Comparison of ENCODE assay signal across 8 cellular contexts in the genomic region with DNA sequence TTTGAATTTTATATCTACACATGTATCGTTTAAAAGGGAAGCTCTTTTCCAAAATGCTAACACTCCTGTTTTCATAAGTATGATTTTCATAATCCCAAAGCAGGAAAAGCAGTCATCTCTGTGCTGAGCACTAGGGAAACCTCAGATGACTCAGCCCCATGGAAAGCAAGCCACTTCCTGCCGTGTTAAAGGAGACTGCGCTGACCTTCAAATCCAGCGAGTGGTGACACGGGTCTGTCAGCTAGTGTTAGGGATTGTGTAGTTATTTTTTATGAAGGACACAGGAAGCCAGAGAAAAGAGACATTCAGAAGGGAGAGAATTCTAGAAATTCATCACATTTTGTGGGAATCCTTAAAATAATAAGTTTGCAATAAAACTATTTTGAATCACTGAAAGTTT. TPM values are rescaled to one million over a fixed set of nuclear protein-coding genes. Genes with fewer than 3 reads are reported as not detected.
DNase-seq lines count a peak whose midpoint lies in the region; ATAC-seq and TF ChIP-seq lines count a peak whose summit lies in the region.

No MANE protein-coding gene starts in this region.

- H3K27me3 Mint-ChIP-seq in GM23338 (ENCODE audit: insufficient read depth, low read depth, poor library complexity) (peaks cover 2% of the 10 kb centered on the region), natural killer cell (ENCODE audit: low read depth in 2 of 2) (no peaks in the 10 kb centered on the region)

- intact Hi-C loops in natural killer cell (cut with micrococcal nuclease), result no loop called here

- H3F3A ChIP-seq in GM23338 (replicated peaks; ENCODE audit: low read depth), result no peaks in the 10 kb centered on the region

- peak overlapping the region; percentile 35 for H3K27ac Mint-ChIP-seq in GM23338
- H3K27ac Mint-ChIP-seq in natural killer cell, result peak overlapping the region in 1 of 2 donors; percentile 20

- no peaks in the 10 kb centered on the region for H3K9me2 ChIP-seq in GM23338 (ENCODE audit: insufficient read depth)

- H3K4me2 ChIP-seq in GM23338, result no peak overlapping the region

- no peaks in the 10 kb centered on the region for H3K36me3 ChIP-seq in GM23338 (ENCODE audit: insufficient read depth)

- no peak overlapping the region for H3K4me3 ChIP-seq in GM23338

- H3K27ac ChIP-seq in GM23338 (ENCODE audit: low read depth), result no peak overlapping the region

- H3K9me3 Mint-ChIP-seq in GM23338, result peaks cover 3% of the 10 kb centered on the region; the same call in 2 of the 3 replicates
- H3K9me3 Mint-ChIP-seq in natural killer cell, result no peaks in the 10 kb centered on the region

- TF ChIP-seq CTCF in GM23338 (conservative IDR thresholded peaks at IDR 0.05; ENCODE audit: low read depth in 2 of 2) (no peak), natural killer cell (IDR thresholded peaks at IDR 0.05) (no peak)

- H3K4me1 Mint-ChIP-seq in GM23338 (no peaks in the 10 kb centered on the region), natural killer cell (peaks cover 17 to 22% of the 10 kb centered on the region in 2 donors)

- H3K27me3 ChIP-seq in GM23338 (ENCODE audit: insufficient read depth), result no peaks in the 10 kb centered on the region

- no peaks in the 10 kb centered on the region for H3K79me2 ChIP-seq in GM23338 (replicated peaks; ENCODE audit: insufficient read depth)

- ATAC-seq in GM23338, result no peak
- peak; percentile 36 to 56 (median 50) for ATAC-seq in natural killer cell
- ATAC-seq in HG03175 (IDR thresholded peaks at IDR 0.05; ENCODE audit: unreplicated experiment), result no peak
- ATAC-seq in HG03521 (IDR thresholded peaks at IDR 0.05; ENCODE audit: unreplicated experiment), result no peak
- no peak for ATAC-seq in HG02870 (IDR thresholded peaks at IDR 0.05; ENCODE audit: unreplicated experiment)

- H3K36me3 Mint-ChIP-seq in GM23338 (ENCODE audit: low read depth) (no peaks in the 10 kb centered on the region), natural killer cell (no peaks in the 10 kb centered on the region)

- H3K4me1 ChIP-seq in GM23338 (ENCODE audit: insufficient read depth), result no peaks in the 10 kb centered on the region

- DNase-seq in GM23338 (ENCODE audit: low spot score) (no peak), RKO (ENCODE audit: low spot score) (peak; percentile 95), dermis blood vessel endothelial cell (peak; percentile 94), natural killer cell (no peak), middle frontal gyrus (ENCODE audit: extremely low spot score, low spot score) (no peak)

- no peaks in the 10 kb centered on the region for H4K20me1 ChIP-seq in GM23338 (replicated peaks; ENCODE audit: insufficient read depth)

- H2AFZ ChIP-seq in GM23338, result no peak overlapping the region

- no peak overlapping the region for H3K4me3 Mint-ChIP-seq in GM23338
- H3K4me3 Mint-ChIP-seq in natural killer cell, result no peak overlapping the region

TF ChIP-seq in GM23338, 12 proteins besides CTCF, POLR2A, EP300 and RAD21:
- TF ChIP-seq NANOG (IDR thresholded peaks at IDR 0.05; ENCODE audit: borderline replicate concordance) (no peak), JUNB (IDR thresholded peaks at IDR 0.05; ENCODE audit: unreplicated experiment) (no peak), EZH2 (IDR thresholded peaks at IDR 0.05; ENCODE audit: low read depth, unreplicated experiment) (no peak), STAT1 (IDR thresholded peaks at IDR 0.05; ENCODE audit: unreplicated experiment) (no peak), CREB1 (CRISPR knock-in tag; IDR thresholded peaks at IDR 0.05; ENCODE audit: low read depth) (no peak), ZNF331 (CRISPR knock-in tag; IDR thresholded peaks at IDR 0.05; ENCODE audit: low read depth) (no peak)
- TF ChIP-seq, protein P1, sequence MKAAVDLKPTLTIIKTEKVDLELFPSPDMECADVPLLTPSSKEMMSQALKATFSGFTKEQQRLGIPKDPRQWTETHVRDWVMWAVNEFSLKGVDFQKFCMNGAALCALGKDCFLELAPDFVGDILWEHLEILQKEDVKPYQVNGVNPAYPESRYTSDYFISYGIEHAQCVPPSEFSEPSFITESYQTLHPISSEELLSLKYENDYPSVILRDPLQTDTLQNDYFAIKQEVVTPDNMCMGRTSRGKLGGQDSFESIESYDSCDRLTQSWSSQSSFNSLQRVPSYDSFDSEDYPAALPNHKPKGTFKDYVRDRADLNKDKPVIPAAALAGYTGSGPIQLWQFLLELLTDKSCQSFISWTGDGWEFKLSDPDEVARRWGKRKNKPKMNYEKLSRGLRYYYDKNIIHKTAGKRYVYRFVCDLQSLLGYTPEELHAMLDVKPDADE (IDR thresholded peaks at IDR 0.05), result no peak
- TF ChIP-seq, protein P2, sequence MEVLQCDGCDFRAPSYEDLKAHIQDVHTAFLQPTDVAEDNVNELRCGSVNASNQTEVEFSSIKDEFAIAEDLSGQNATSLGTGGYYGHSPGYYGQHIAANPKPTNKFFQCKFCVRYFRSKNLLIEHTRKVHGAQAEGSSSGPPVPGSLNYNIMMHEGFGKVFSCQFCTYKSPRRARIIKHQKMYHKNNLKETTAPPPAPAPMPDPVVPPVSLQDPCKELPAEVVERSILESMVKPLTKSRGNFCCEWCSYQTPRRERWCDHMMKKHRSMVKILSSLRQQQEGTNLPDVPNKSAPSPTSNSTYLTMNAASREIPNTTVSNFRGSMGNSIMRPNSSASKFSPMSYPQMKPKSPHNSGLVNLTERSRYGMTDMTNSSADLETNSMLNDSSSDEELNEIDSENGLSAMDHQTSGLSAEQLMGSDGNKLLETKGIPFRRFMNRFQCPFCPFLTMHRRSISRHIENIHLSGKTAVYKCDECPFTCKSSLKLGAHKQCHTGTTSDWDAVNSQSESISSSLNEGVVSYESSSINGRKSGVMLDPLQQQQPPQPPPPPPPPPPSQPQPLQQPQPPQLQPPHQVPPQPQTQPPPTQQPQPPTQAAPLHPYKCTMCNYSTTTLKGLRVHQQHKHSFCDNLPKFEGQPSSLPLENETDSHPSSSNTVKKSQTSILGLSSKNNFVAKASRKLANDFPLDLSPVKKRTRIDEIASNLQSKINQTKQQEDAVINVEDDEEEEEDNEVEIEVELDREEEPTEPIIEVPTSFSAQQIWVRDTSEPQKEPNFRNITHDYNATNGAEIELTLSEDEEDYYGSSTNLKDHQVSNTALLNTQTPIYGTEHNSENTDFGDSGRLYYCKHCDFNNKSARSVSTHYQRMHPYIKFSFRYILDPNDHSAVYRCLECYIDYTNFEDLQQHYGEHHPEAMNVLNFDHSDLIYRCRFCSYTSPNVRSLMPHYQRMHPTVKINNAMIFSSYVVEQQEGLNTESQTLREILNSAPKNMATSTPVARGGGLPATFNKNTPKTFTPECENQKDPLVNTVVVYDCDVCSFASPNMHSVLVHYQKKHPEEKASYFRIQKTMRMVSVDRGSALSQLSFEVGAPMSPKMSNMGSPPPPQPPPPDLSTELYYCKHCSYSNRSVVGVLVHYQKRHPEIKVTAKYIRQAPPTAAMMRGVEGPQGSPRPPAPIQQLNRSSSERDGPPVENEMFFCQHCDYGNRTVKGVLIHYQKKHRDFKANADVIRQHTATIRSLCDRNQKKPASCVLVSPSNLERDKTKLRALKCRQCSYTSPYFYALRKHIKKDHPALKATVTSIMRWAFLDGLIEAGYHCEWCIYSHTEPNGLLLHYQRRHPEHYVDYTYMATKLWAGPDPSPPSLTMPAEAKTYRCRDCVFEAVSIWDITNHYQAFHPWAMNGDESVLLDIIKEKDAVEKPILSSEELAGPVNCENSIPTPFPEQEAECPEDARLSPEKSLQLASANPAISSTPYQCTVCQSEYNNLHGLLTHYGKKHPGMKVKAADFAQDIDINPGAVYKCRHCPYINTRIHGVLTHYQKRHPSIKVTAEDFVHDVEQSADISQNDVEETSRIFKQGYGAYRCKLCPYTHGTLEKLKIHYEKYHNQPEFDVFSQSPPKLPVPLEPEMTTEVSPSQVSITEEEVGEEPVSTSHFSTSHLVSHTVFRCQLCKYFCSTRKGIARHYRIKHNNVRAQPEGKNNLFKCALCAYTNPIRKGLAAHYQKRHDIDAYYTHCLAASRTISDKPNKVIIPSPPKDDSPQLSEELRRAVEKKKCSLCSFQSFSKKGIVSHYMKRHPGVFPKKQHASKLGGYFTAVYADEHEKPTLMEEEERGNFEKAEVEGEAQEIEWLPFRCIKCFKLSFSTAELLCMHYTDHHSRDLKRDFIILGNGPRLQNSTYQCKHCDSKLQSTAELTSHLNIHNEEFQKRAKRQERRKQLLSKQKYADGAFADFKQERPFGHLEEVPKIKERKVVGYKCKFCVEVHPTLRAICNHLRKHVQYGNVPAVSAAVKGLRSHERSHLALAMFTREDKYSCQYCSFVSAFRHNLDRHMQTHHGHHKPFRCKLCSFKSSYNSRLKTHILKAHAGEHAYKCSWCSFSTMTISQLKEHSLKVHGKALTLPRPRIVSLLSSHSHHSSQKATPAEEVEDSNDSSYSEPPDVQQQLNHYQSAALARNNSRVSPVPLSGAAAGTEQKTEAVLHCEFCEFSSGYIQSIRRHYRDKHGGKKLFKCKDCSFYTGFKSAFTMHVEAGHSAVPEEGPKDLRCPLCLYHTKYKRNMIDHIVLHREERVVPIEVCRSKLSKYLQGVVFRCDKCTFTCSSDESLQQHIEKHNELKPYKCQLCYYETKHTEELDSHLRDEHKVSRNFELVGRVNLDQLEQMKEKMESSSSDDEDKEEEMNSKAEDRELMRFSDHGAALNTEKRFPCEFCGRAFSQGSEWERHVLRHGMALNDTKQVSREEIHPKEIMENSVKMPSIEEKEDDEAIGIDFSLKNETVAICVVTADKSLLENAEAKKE (CRISPR knock-in tag; IDR thresholded peaks at IDR 0.05), result no peak

RNA-seq across cellular contexts. Expression of gene CD93, which starts 57.0 kb away (rescaled TPM):
- total RNA-seq in GM23338 (2014; rRNA removed; shearing (Covaris generic)), result 0.04 TPM in 1 of 2 replicates, not detected in the other
- 0.03 TPM in 2 replicates for polyA plus RNA-seq in GM23338 (2016; fragmentation: Nextera tagmentation; extraction: Ambion mirVana)
- 361 and 441 TPM in 2 replicates for total RNA-seq in dermis blood vessel endothelial cell
- total RNA-seq in natural killer cell, result 10 to 100 TPM in 2 of 3 donors, 1 to 10 TPM in 1; 8.0 to 17.9 (median 17.2) TPM

Comparison
In these comparisons a context has a peak if more than half of its experiments do, and no peak if none do; other contexts are left out.
1. ATAC-seq: peak in natural killer cell (3 of 3); none in GM23338 (single experiment), HG03175 (single experiment), HG03521 (single experiment) and HG02870 (single experiment).
2. DNase-seq: peak in RKO (single experiment) and dermis blood vessel endothelial cell (single experiment); none in GM23338 (single experiment), natural killer cell (single experiment) and middle frontal gyrus (single experiment).
3. RNA of gene CD93, which starts 57.0 kb away (total RNA-seq): 361 to 441 TPM in dermis blood vessel endothelial cell; 8.0 to 17.9 TPM in natural killer cell and 0.04 TPM in GM23338; every median in the first group is over 10 times any median in the second.